ENCODE assay signal across 21 cellular contexts in the genomic region with DNA sequence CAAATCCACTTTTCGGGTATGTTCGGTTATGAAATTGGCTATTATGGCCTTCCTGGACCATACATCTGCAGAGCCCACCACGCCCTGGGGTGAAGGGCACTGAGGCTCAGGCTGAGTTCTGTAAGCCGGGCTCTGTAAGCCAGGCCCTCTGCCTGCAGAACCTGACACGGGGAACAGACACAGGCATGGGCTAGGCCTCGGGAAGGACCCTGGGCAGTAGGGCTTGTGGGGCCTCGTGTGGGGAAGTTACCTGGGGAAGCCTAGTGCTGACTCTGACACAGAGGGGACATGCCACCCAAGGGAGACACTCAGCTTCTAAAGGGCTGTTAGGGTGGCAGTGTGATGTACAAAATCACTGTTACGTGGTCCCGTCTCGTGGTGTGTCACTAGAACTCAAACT. TPM values are rescaled to one million over a fixed set of nuclear protein-coding genes. Genes with fewer than 3 reads are reported as not detected.
DNase-seq lines count a peak whose midpoint lies in the region; ATAC-seq and TF ChIP-seq lines count a peak whose summit lies in the region.
"Had no signal": no experiment of that assay in that cellular context is flagged by ENCODE, and none has a peak within 500 bp of the region (broad histone marks: within the 10 kb centered on the region; RNA-seq: fewer than 3 reads in every experiment).

No MANE protein-coding gene starts in this region.

- H3K9me3 Mint-ChIP-seq in CD4-positive, alpha-beta T cell, result no peaks in the 10 kb centered on the region
- no peaks in the 10 kb centered on the region for H3K9me3 Mint-ChIP-seq in brain
- H3K9me3 Mint-ChIP-seq in HFFc6, result no peaks in the 10 kb centered on the region

- DNase-seq in CD4-positive, alpha-beta T cell, result no peak
- DNase-seq in mesenchymal stem cell (no peak), HFFc6 (no peak), NCI-H748 (lab: John Stamatoyannopoulos, UW; ENCODE audit: unreplicated experiment) (no peak), KBM-7 (no peak)
- no peak for DNase-seq in activated CD4-positive, alpha-beta T cell treated with anti-CD3 and anti-CD28 coated beads for 1 hour
- DNase-seq: 8988T, ACHN, BE2C, IMR-90, NCI-H1092 treated with DMSO at 0.1 percent for 48 hours, NCI-H1436, NCI-H187 treated with DMSO at 0.1 percent for 48 hours, NCI-H2107, NCI-H524, NCI-H82, SIG-M5 had no signal

- H3K79me1 ChIP-seq in mesenchymal stem cell (replicated peaks; ENCODE audit: low read length, poor library complexity, severe bottlenecking), result peaks cover 29% of the 10 kb centered on the region

- intact Hi-C loops in CD4-positive, alpha-beta T cell (cut with DNase I, micrococcal nuclease), result no loop called here

- H3K14ac ChIP-seq in mesenchymal stem cell (ENCODE audit: low read length in 2 of 2), result no peak overlapping the region

- CTCF ChIA-PET in CD4-positive, alpha-beta T cell (lab: Charles Lee), result no interaction called here

- TF ChIP-seq CTCF in CD4-positive, alpha-beta T cell (IDR thresholded peaks at IDR 0.05), result no peak
- TF ChIP-seq CTCF in KMS-11 (conservative IDR thresholded peaks at IDR 0.05; ENCODE audit: low read depth, low read length) (no peak), brain (conservative IDR thresholded peaks at IDR 0.05) (no peak), HFFc6 (IDR thresholded peaks at IDR 0.05) (no peak)

- no peak overlapping the region for H4K8ac ChIP-seq in mesenchymal stem cell (ENCODE audit: low read length)

- no peaks in the 10 kb centered on the region for H3K27me3 Mint-ChIP-seq in CD4-positive, alpha-beta T cell
- H3K27me3 Mint-ChIP-seq in brain, result no peaks in the 10 kb centered on the region
- H3K27me3 Mint-ChIP-seq in HFFc6 (ENCODE audit: insufficient read depth), result peaks cover 7% of the 10 kb centered on the region

- no peak overlapping the region for H3K27ac ChIP-seq in CD4-positive, alpha-beta T cell (ENCODE audit: low read depth, low read length)
- H3K27ac ChIP-seq in KMS-11 (peak overlapping the region; percentile 87; the same call in 1 of the 2 replicates), mesenchymal stem cell (ENCODE audit: low read length, poor library complexity, severe bottlenecking) (no peak overlapping the region)

- H2BK12ac ChIP-seq in mesenchymal stem cell (ENCODE audit: low read length in 2 of 2), result no peak overlapping the region

- WGBS in mesenchymal stem cell, result 96% methylated on average over 10 of the region's 10 CpGs

- H4K91ac ChIP-seq in mesenchymal stem cell (ENCODE audit: low read length), result no peak overlapping the region

- no peaks in the 10 kb centered on the region for H3K79me2 ChIP-seq in KMS-11 (ENCODE audit: insufficient read depth, low read depth)

- no peak overlapping the region for H3K4ac ChIP-seq in mesenchymal stem cell (ENCODE audit: low read depth in 1 of 2, low read length in 2 of 2)

- H3K9ac ChIP-seq in KMS-11 (no peak overlapping the region), mesenchymal stem cell (ENCODE audit: low read length) (no peak overlapping the region)
- H3K9ac ChIP-seq: SK-N-SH had no signal

- POLR2A ChIA-PET in CD4-positive, alpha-beta T cell (lab: Charles Lee), result no interaction called here

- H3K36me3 Mint-ChIP-seq in CD4-positive, alpha-beta T cell (ENCODE audit: low read depth), result peaks cover 48% of the 10 kb centered on the region
- peaks cover 24% of the 10 kb centered on the region for H3K36me3 Mint-ChIP-seq in brain
- peaks cover 25% of the 10 kb centered on the region for H3K36me3 Mint-ChIP-seq in HFFc6 (ENCODE audit: low read depth)

- H3K27ac Mint-ChIP-seq in CD4-positive, alpha-beta T cell, result peak overlapping the region; percentile 12
- H3K27ac Mint-ChIP-seq in brain, result peak overlapping the region in 3 of 5 experiments; percentile 76 to 91 (median 88)
- H3K27ac Mint-ChIP-seq in HFFc6, result no peak overlapping the region

- H2BK120ac ChIP-seq in mesenchymal stem cell (ENCODE audit: low read depth, low read length), result no peak overlapping the region

- no peaks in the 10 kb centered on the region for H4K20me1 ChIP-seq in KMS-11 (ENCODE audit: insufficient read depth)

- H3K23ac ChIP-seq in mesenchymal stem cell (ENCODE audit: low read length in 2 of 2), result no peak overlapping the region

- H3K4me1 ChIP-seq in KMS-11 (ENCODE audit: low read depth, poor library complexity, severe bottlenecking), result peaks cover 60% of the 10 kb centered on the region
- H3K4me1 ChIP-seq in mesenchymal stem cell (ENCODE audit: control insufficient read depth, insufficient read depth, low read depth, low read length), result peaks cover 31% of the 10 kb centered on the region

- H2BK5ac ChIP-seq in mesenchymal stem cell (ENCODE audit: low read depth, low read length, poor library complexity, severe bottlenecking), result no peak overlapping the region

- no peak overlapping the region for H3K4me3 Mint-ChIP-seq in CD4-positive, alpha-beta T cell
- H3K4me3 Mint-ChIP-seq in brain, result peak overlapping the region in 1 of 5 experiments; percentile 11
- no peak overlapping the region for H3K4me3 Mint-ChIP-seq in HFFc6
- H3K4me3 Mint-ChIP-seq: CD14-positive monocyte had no signal

- no peak overlapping the region for H2AFZ ChIP-seq in KMS-11 (ENCODE audit: low read depth)
- H2AFZ ChIP-seq in mesenchymal stem cell (ENCODE audit: low read depth, low read length), result no peak overlapping the region

- H3K4me3 ChIP-seq in KMS-11 (IDR thresholded peaks at IDR 0.05; ENCODE audit: insufficient read depth, low read depth, low read length), result no peak overlapping the region
- no peak overlapping the region for H3K4me3 ChIP-seq in mesenchymal stem cell (ENCODE audit: insufficient read depth in 1 of 2, low read depth in 1 of 2, low read length in 2 of 2)

- peak overlapping the region; percentile 11 for H2AK5ac ChIP-seq in mesenchymal stem cell (ENCODE audit: low read length, severe bottlenecking)

- no peak overlapping the region for H3K18ac ChIP-seq in mesenchymal stem cell (ENCODE audit: low read depth in 1 of 2, low read length in 2 of 2)

- H3K4me2 ChIP-seq in KMS-11 (peak overlapping the region; percentile 74), mesenchymal stem cell (ENCODE audit: low read length, poor library complexity, severe bottlenecking) (no peak overlapping the region)
- H3K4me2 ChIP-seq: SK-N-SH had no signal

- no peaks in the 10 kb centered on the region for H3K9me3 ChIP-seq in CD4-positive, alpha-beta T cell (ENCODE audit: control insufficient read depth, low read length)
- no peaks in the 10 kb centered on the region for H3K9me3 ChIP-seq in mesenchymal stem cell (ENCODE audit: control insufficient read depth, low read length)
- H3K9me3 ChIP-seq: BE2C, SK-N-SH had no signal

- no peaks in the 10 kb centered on the region for H3K36me3 ChIP-seq in KMS-11 (ENCODE audit: insufficient read depth)
- peaks cover 66 to 67% of the 10 kb centered on the region in 2 experiments for H3K36me3 ChIP-seq in mesenchymal stem cell (ENCODE audit: control insufficient read depth in 1 of 2, insufficient read depth in 2 of 2, low read depth in 1 of 2, low read length in 2 of 2)

- peaks cover 14% of the 10 kb centered on the region for H3K4me1 Mint-ChIP-seq in CD4-positive, alpha-beta T cell (ENCODE audit: low read depth)
- H3K4me1 Mint-ChIP-seq in brain (peaks cover 18% of the 10 kb centered on the region), HFFc6 (ENCODE audit: low read depth) (peaks cover 23% of the 10 kb centered on the region)

- no peak for ATAC-seq in CD4-positive, alpha-beta T cell (ENCODE audit: poor library complexity)

- in situ Hi-C loops in KBM-7 (cut with MboI; ENCODE audit: low pct_unique_long_range_greater_than_20kb, low sequenced_read_pairs), result no loop called here

- no peak overlapping the region for H2BK15ac ChIP-seq in mesenchymal stem cell (ENCODE audit: low read depth, poor library complexity, severe bottlenecking)

- H3K27me3 ChIP-seq in CD4-positive, alpha-beta T cell (ENCODE audit: control insufficient read depth, insufficient read depth, low read length), result no peaks in the 10 kb centered on the region
- H3K27me3 ChIP-seq in KMS-11 (ENCODE audit: insufficient read depth, low read depth), result no peaks in the 10 kb centered on the region
- no peaks in the 10 kb centered on the region for H3K27me3 ChIP-seq in mesenchymal stem cell (ENCODE audit: control insufficient read depth in 1 of 2, insufficient read depth in 1 of 2, low read length in 2 of 2)
- H3K27me3 ChIP-seq: BE2C had no signal

RNA-seq across cellular contexts. Expression of gene TCFL5, which starts 23.4 kb away (rescaled TPM):
- total RNA-seq in CD4-positive, alpha-beta T cell, result 1 to 10 TPM; 5.9 to 6.3 TPM
- polyA plus RNA-seq in brain (ENCODE audit: insufficient read depth, low read depth, low replicate concordance), result 21.1 TPM
- 6.1 TPM for polyA plus RNA-seq in mesenchymal stem cell (2013, experiment 1 of 2)
- polyA plus RNA-seq in mesenchymal stem cell (2013, experiment 2 of 2), result 6.9 TPM
- total RNA-seq in HFFc6 (2021; fragmentation: NEBNext Ultra II Directional; extraction: Animal tissue kit (Norgen Biotek cat#: 25700)), result 10 to 100 TPM; 19.9 to 25.2 (median 21.1) TPM

RNA-seq across cellular contexts. Expression of gene DIDO1, which starts 41.3 kb away (rescaled TPM):
- 10 to 100 TPM; 51.9 to 54.3 TPM for total RNA-seq in CD4-positive, alpha-beta T cell
- 47.3 TPM for polyA plus RNA-seq in brain (ENCODE audit: insufficient read depth, low read depth, low replicate concordance)
- polyA plus RNA-seq in mesenchymal stem cell (2013, experiment 1 of 2), result 19.5 TPM
- 18.9 TPM for polyA plus RNA-seq in mesenchymal stem cell (2013, experiment 2 of 2)
- 10 to 100 TPM; 31.9 to 36.1 (median 34.8) TPM for total RNA-seq in HFFc6 (2021; fragmentation: NEBNext Ultra II Directional; extraction: Animal tissue kit (Norgen Biotek cat#: 25700))

RNA-seq across cellular contexts. Expression of gene GID8, which starts 52.9 kb away (rescaled TPM):
- total RNA-seq in CD4-positive, alpha-beta T cell, result 10 to 100 TPM; 39.6 to 46.1 TPM
- 45.2 TPM for polyA plus RNA-seq in brain (ENCODE audit: insufficient read depth, low read depth, low replicate concordance)
- polyA plus RNA-seq in mesenchymal stem cell (2013, experiment 1 of 2), result 18.0 TPM
- 18.3 TPM for polyA plus RNA-seq in mesenchymal stem cell (2013, experiment 2 of 2)
- total RNA-seq in HFFc6 (2021; fragmentation: NEBNext Ultra II Directional; extraction: Animal tissue kit (Norgen Biotek cat#: 25700)), result 10 to 100 TPM; 19.1 to 26.9 (median 22.6) TPM
